Comparison of ENCODE assay signal across 7 cellular contexts in genomic region chr7:16034866-16035265, GRCh38.
"Had no signal": no experiment of that assay in that cellular context is flagged by ENCODE, and none has a peak within 500 bp of the region (broad histone marks: within the 10 kb centered on the region; RNA-seq: fewer than 3 reads in every experiment).

No MANE protein-coding gene starts in this region.

- H2AFZ ChIP-seq: GM23248, GM23338 had no signal

- H3K4me3 ChIP-seq: GM23248, GM23338, HAP-1 had no signal

- H3K36me3 ChIP-seq: HAP-1 had no signal

- DNase-seq: GOT3, H7, H9 had no signal

- H3K27ac ChIP-seq: GM23248 had no signal

- H3K9ac ChIP-seq: GM23248 had no signal

- ATAC-seq: GM23338, HCT116 had no signal

- H3K4me2 ChIP-seq: GM23338 had no signal

- H3K9me3 ChIP-seq: HAP-1 had no signal

- H3K4me1 ChIP-seq: HAP-1 had no signal
